In the genomic region with DNA sequence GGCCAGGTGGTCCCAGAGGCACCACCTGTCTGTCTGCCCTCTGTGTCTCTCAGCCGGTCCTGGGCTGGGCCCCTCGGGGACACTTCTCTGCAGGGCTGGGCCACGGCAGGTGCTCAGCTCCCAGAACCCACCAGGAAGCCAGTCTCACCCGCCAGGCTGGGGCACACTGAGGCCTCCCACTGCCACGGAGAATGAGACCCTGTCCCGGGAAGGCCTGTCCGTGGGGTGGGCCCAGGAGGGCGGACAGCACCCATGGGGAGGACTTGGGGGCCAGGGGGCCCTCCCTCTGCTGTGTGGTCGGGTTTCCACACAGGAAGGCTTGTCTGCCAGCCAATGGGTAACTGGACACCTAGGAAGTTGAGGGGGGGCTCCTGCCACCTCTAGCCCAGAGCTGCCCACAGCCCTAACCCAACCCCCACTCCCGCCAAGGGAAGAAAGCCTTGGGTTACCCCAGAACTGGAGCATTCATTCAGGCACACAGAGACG, we compare ENCODE assay signal across 1 cellular context.
TF ChIP-seq lines count a peak whose summit lies in the region.

No MANE protein-coding gene starts in this region.

TF ChIP-seq in IMR-90, 13 proteins besides CTCF, POLR2A, EP300 and RAD21:
- TF ChIP-seq MAFK (IDR thresholded peaks at IDR 0.05; ENCODE audit: low read depth, low read length) (no peak), NFE2L2 (IDR thresholded peaks at IDR 0.05; ENCODE audit: low read depth, low read length) (no peak), MAZ (IDR thresholded peaks at IDR 0.05; ENCODE audit: borderline replicate concordance, low read depth, low read length) (no peak), RCOR1 (IDR thresholded peaks at IDR 0.05; ENCODE audit: insufficient replicate concordance, low read length) (no peak), CEBPB (IDR thresholded peaks at IDR 0.05; ENCODE audit: low read depth, low read length) (no peak), BHLHE40 (IDR thresholded peaks at IDR 0.05; ENCODE audit: low read depth, low read length) (no peak), FOS (IDR thresholded peaks at IDR 0.05; ENCODE audit: low read depth, low read length) (no peak)
- TF ChIP-seq, protein P1, sequence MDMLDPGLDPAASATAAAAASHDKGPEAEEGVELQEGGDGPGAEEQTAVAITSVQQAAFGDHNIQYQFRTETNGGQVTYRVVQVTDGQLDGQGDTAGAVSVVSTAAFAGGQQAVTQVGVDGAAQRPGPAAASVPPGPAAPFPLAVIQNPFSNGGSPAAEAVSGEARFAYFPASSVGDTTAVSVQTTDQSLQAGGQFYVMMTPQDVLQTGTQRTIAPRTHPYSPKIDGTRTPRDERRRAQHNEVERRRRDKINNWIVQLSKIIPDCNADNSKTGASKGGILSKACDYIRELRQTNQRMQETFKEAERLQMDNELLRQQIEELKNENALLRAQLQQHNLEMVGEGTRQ (IDR thresholded peaks at IDR 0.05; ENCODE audit: low read depth, low read length): no peak
